In the genomic region with DNA sequence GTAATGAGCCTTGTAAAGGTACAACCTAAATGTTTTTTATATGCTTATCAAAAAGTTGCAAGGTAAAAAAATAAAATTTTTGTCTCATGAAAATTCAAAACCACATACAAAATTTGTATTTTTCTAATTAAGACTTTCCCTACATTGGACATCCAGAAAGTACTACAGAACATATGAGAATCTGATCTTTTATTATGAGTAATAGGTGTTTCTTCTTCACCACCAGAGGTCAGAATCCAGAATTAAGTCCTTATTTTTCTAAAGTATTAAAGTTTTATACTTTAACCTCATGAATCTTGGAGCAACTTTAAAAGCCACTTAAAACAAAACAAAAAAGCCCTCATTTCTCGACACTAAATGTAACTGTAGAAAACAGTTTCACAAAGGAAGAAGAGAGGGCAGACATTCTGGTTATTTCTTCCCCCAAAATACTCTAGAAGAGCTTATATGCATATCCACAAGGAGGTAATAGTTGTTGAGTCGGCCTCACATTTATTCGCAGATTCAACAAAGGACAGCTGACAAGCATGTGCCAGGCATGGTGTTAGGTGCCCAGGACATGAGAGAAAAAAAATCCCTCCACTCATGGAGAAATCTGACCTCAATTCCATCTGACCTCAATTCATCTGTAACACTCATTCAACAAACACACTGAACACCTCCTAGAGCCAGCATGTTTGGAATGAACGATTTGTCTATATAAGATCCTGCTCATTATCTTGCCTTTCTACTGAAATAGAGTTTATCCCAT, we compare ENCODE assay signal across 9 cellular contexts.
DNase-seq lines count a peak whose midpoint lies in the region; ATAC-seq, FAIRE-seq and TF ChIP-seq lines count a peak whose summit lies in the region.
"Had no signal": no experiment of that assay in that cellular context is flagged by ENCODE, and none has a peak within 500 bp of the region (broad histone marks: within the 10 kb centered on the region; RNA-seq: fewer than 3 reads in every experiment).

No MANE protein-coding gene starts in this region.

- peak; percentile 49 for ATAC-seq in HG02678 (IDR thresholded peaks at IDR 0.05; ENCODE audit: unreplicated experiment)
- ATAC-seq in activated naive CD8-positive, alpha-beta T cell treated with anti-CD3 and anti-CD28 coated beads, Interleukin-2, amount 50 U/mL, for 24 hours = peak; percentile 65
- ATAC-seq in GM19023 (IDR thresholded peaks at IDR 0.05; ENCODE audit: unreplicated experiment) = no peak
- no peak for ATAC-seq in GM21360 (IDR thresholded peaks at IDR 0.05; ENCODE audit: unreplicated experiment)
- no peak for ATAC-seq in HG03342 (IDR thresholded peaks at IDR 0.05; ENCODE audit: unreplicated experiment)

- H3K27ac Mint-ChIP-seq in activated naive CD8-positive, alpha-beta T cell treated with anti-CD3 and anti-CD28 coated beads, Interleukin-2, amount 50 U/mL, for 24 hours = peak overlapping the region; percentile 61
- H3K27ac Mint-ChIP-seq in neural crest cell (ENCODE audit: unreplicated experiment) = no peak overlapping the region

- H3K9me3 Mint-ChIP-seq in activated naive CD8-positive, alpha-beta T cell treated with anti-CD3 and anti-CD28 coated beads, Interleukin-2, amount 50 U/mL, for 24 hours = no peaks in the 10 kb centered on the region
- no peaks in the 10 kb centered on the region for H3K9me3 Mint-ChIP-seq in neural crest cell

- peaks cover 5% of the 10 kb centered on the region for H3K36me3 Mint-ChIP-seq in activated naive CD8-positive, alpha-beta T cell treated with anti-CD3 and anti-CD28 coated beads, Interleukin-2, amount 50 U/mL, for 24 hours (ENCODE audit: low read depth)
- no peaks in the 10 kb centered on the region for H3K36me3 Mint-ChIP-seq in neural crest cell (ENCODE audit: low read depth)

- peak; percentile 78 for FAIRE-seq in GM12892 (lab: Jason Lieb, UNC)
- FAIRE-seq: urothelium cell line had no signal

- H3K4me1 Mint-ChIP-seq in activated naive CD8-positive, alpha-beta T cell treated with anti-CD3 and anti-CD28 coated beads, Interleukin-2, amount 50 U/mL, for 24 hours = peaks cover 70% of the 10 kb centered on the region
- peaks cover 29% of the 10 kb centered on the region for H3K4me1 Mint-ChIP-seq in neural crest cell

- no peak for TF ChIP-seq POLR2A in GM12892 (IDR thresholded peaks at IDR 0.05; ENCODE audit: low read depth, low read length)

- no peaks in the 10 kb centered on the region for H3K27me3 Mint-ChIP-seq in activated naive CD8-positive, alpha-beta T cell treated with anti-CD3 and anti-CD28 coated beads, Interleukin-2, amount 50 U/mL, for 24 hours
- H3K27me3 Mint-ChIP-seq in neural crest cell (ENCODE audit: low read depth) = no peaks in the 10 kb centered on the region

- peak overlapping the region; percentile 16 for H3K4me3 Mint-ChIP-seq in activated naive CD8-positive, alpha-beta T cell treated with anti-CD3 and anti-CD28 coated beads, Interleukin-2, amount 50 U/mL, for 24 hours
- no peak overlapping the region for H3K4me3 Mint-ChIP-seq in neural crest cell

- DNase-seq in GM12892 (ENCODE audit: insufficient read length) (no peak), neural crest cell (ENCODE audit: low read depth, low spot score) (no peak), foreskin melanocyte (no peak)
- DNase-seq in activated naive CD8-positive, alpha-beta T cell treated with anti-CD3 and anti-CD28 coated beads, Interleukin-2, amount 50 U/mL, for 24 hours = no peak

- TF ChIP-seq CTCF in neural crest cell (conservative IDR thresholded peaks at IDR 0.05) = peak; percentile 46

Comparison
In these comparisons a context has a peak if more than half of its experiments do, and no peak if none do; other contexts are left out.
1. ATAC-seq: peak in HG02678 (single experiment) and activated naive CD8-positive, alpha-beta T cell treated with anti-CD3 and anti-CD28 coated beads, Interleukin-2, amount 50 U/mL, for 24 hours (single experiment); none in GM19023 (single experiment), GM21360 (single experiment) and HG03342 (single experiment).